ENCODE assay signal across 25 cellular contexts in genomic region chr5:166172597-166172996, GRCh38.
"Had no signal": no experiment of that assay in that cellular context is flagged by ENCODE, and none has a peak within 500 bp of the region (broad histone marks: within the 10 kb centered on the region; RNA-seq: fewer than 3 reads in every experiment).

No MANE protein-coding gene starts in this region.

- H3K27me3 ChIP-seq: neutrophil, pancreas, right lobe of liver, sigmoid colon, stomach, thyroid gland, tibial nerve, upper lobe of left lung, vagina had no signal

- H3K36me3 ChIP-seq: neutrophil, pancreas, prostate gland, right lobe of liver, sigmoid colon, stomach, thoracic aorta, thyroid gland, tibial nerve, upper lobe of left lung, vagina had no signal

- H3K4me3 ChIP-seq: pancreas, prostate gland, right lobe of liver, sigmoid colon, stomach, thoracic aorta, thyroid gland, tibial nerve, upper lobe of left lung, vagina had no signal

- H3K27ac ChIP-seq: neutrophil, pancreas, prostate gland, right lobe of liver, sigmoid colon, stomach, thoracic aorta, thyroid gland, tibial nerve, upper lobe of left lung, vagina had no signal

- DNase-seq: naive thymus-derived CD8-positive, alpha-beta T cell; nephron progenitor cell; nucleus accumbens; pancreas; right cardiac atrium; right lobe of liver; sigmoid colon; small intestine; stimulated activated CD4-positive, alpha-beta T cell treated with anti-CD3 and anti-CD28 coated beads, Interleukin-15, amount 100 ng/mL, for 24 hours; stimulated activated CD4-positive, alpha-beta T cell treated with anti-CD3 and anti-CD28 coated beads, Interleukin-2, amount 100 ng/mL, for 24 hours; stimulated activated CD4-positive, alpha-beta T cell treated with anti-CD3 and anti-CD28 coated beads, Interleukin-2, amount 100 ng/mL, for 48 hours; stimulated activated CD4-positive, alpha-beta T cell treated with anti-CD3 and anti-CD28 coated beads, Interleukin-4, amount 100 ng/mL, for 24 hours; stimulated activated naive B cell treated with anti-CD40 and anti-IgM and Interleukin-4, amounts not matched to agents 10 μg/mL and 1 μg/mL and 100 μg/mL, for 72 hours; stimulated activated naive CD4-positive, alpha-beta T cell treated with Interleukin-2 at 50 U/mL for 16 hours; stomach; thyroid gland; trophoblast cell; upper lobe of left lung had no signal

- H3K9me3 ChIP-seq: neutrophil, prostate gland, right lobe of liver, sigmoid colon, stomach, thoracic aorta, thyroid gland, tibial nerve, upper lobe of left lung, vagina had no signal

- ATAC-seq: naive thymus-derived CD8-positive, alpha-beta T cell; natural killer cell treated with Interleukin-12 subunit alpha and Interleukin-12 subunit beta and Interleukin-15 and Interleukin-18, amount 100 ng/mL, for 72 hours; pancreas; right cardiac atrium; right lobe of liver; stimulated activated effector memory CD8-positive, alpha-beta T cell treated with anti-CD3 and anti-CD28 coated beads, Interleukin-12 subunit alpha, Interleukin-12 subunit beta, amount 100 ng/mL, for 72 hours; stimulated activated naive B cell treated with anti-CD40 and anti-IgM and Interleukin-4, amounts not matched to agents 10 μg/mL and 1 μg/mL and 100 μg/mL, for 72 hours had no signal
